Comparison of ENCODE assay signal across 28 cellular contexts in genomic region chr7:157973971-157974677, GRCh38.
"Had no signal": no experiment of that assay in that cellular context is flagged by ENCODE, and none has a peak within 500 bp of the region (broad histone marks: within the 10 kb centered on the region; RNA-seq: fewer than 3 reads in every experiment).

No MANE protein-coding gene starts in this region.

- H3K36me3 ChIP-seq: colonic mucosa, left ventricle myocardium inferior, prostate gland, tibial artery had no signal

- H3K27ac Mint-ChIP-seq: activated B cell treated with CpG ODN at 0.5 μM for 24 hours; activated CD4-positive, alpha-beta memory T cell treated with anti-CD3 and anti-CD28 coated beads for 36 hours; activated naive CD8-positive, alpha-beta T cell treated with anti-CD3 and anti-CD28 coated beads, Interleukin-2, amount 50 U/mL, for 24 hours; effector memory CD8-positive, alpha-beta T cell; nephron progenitor cell; T-helper 1 cell treated with Interleukin-12 subunit alpha and Interleukin-12 subunit beta and Interleukin-4 antibody, amounts not matched to agents 30 μg/mL and 1 μg/mL, for 36 hours had no signal

- ATAC-seq: activated naive CD8-positive, alpha-beta T cell treated with anti-CD3 and anti-CD28 coated beads, Interleukin-2, amount 50 U/mL, for 24 hours; effector memory CD8-positive, alpha-beta T cell; esophagus mucosa; stimulated activated naive CD8-positive, alpha-beta T cell treated with anti-CD3 and anti-CD28 coated beads, Interleukin-15, Interleukin-2, amounts not matched to agents 100 U/mL and 50 U/mL, for 24 hours had no signal

- H3K4me1 ChIP-seq: colonic mucosa, left ventricle myocardium inferior, prostate gland, tibial artery had no signal

- DNase-seq: activated B cell treated with CpG ODN at 0.5 μM for 24 hours; activated CD4-positive, alpha-beta memory T cell treated with anti-CD3 and anti-CD28 coated beads for 36 hours; activated CD4-positive, alpha-beta T cell treated with anti-CD3 and anti-CD28 coated beads for 4 hours; activated naive CD4-positive, alpha-beta T cell treated with anti-CD3 and anti-CD28 coated beads, Interleukin-2, amount 50 U/mL, for 16 hours; activated naive CD8-positive, alpha-beta T cell treated with anti-CD3 and anti-CD28 coated beads, Interleukin-2, amount 50 U/mL, for 24 hours; activated T-cell treated with anti-CD3 and anti-CD28 coated beads, Interleukin-2, amount 50 U/mL, for 48 hours; anterior cingulate cortex; colonic mucosa; effector memory CD8-positive, alpha-beta T cell; foreskin melanocyte; left ventricle myocardium inferior; mammary epithelial cell; nephron progenitor cell; occipital lobe; stimulated activated CD4-positive, alpha-beta T cell treated with anti-CD3 and anti-CD28 coated beads, Interleukin-12 subunit alpha, Interleukin-12 subunit beta, amount 100 ng/mL, for 4 hours; stimulated activated CD4-positive, alpha-beta T cell treated with anti-CD3 and anti-CD28 coated beads, Interleukin-4, amount 100 ng/mL, for 4 hours; stimulated activated naive CD8-positive, alpha-beta T cell treated with anti-CD3 and anti-CD28 coated beads, Interleukin-15, Interleukin-2, amounts not matched to agents 100 U/mL and 50 U/mL, for 24 hours; T1000 had no signal

- H3K4me3 ChIP-seq: colonic mucosa, dorsolateral prefrontal cortex, hepatocyte, left ventricle myocardium inferior, prostate gland, tibial artery had no signal

- H3K27me3 ChIP-seq: colonic mucosa, dorsolateral prefrontal cortex, hepatocyte, tibial artery had no signal

- H3K4me3 Mint-ChIP-seq: activated B cell treated with CpG ODN at 0.5 μM for 24 hours; activated CD4-positive, alpha-beta memory T cell treated with anti-CD3 and anti-CD28 coated beads for 36 hours; activated naive CD8-positive, alpha-beta T cell treated with anti-CD3 and anti-CD28 coated beads, Interleukin-2, amount 50 U/mL, for 24 hours; brain; central memory CD8-positive, alpha-beta T cell; effector memory CD8-positive, alpha-beta T cell; nephron progenitor cell; T-helper 1 cell treated with Interleukin-12 subunit alpha and Interleukin-12 subunit beta and Interleukin-4 antibody, amounts not matched to agents 30 μg/mL and 1 μg/mL, for 36 hours had no signal

- H2AFZ ChIP-seq: hepatocyte had no signal

- FAIRE-seq: endothelial cell of umbilical vein, urothelium cell line had no signal

- H3K4me1 Mint-ChIP-seq: activated B cell treated with CpG ODN at 0.5 μM for 24 hours; activated naive CD8-positive, alpha-beta T cell treated with anti-CD3 and anti-CD28 coated beads, Interleukin-2, amount 50 U/mL, for 24 hours; central memory CD8-positive, alpha-beta T cell; nephron progenitor cell had no signal

- H3K9me3 ChIP-seq: colonic mucosa, prostate gland had no signal

- H3K4me2 ChIP-seq: hepatocyte had no signal

- H3K79me2 ChIP-seq: hepatocyte had no signal

- H3K27ac ChIP-seq: colonic mucosa, dorsolateral prefrontal cortex, hepatocyte, left ventricle myocardium inferior, prostate gland, tibial artery had no signal

- H3K27me3 Mint-ChIP-seq: activated B cell treated with CpG ODN at 0.5 μM for 24 hours; activated CD4-positive, alpha-beta memory T cell treated with anti-CD3 and anti-CD28 coated beads for 36 hours; activated naive CD8-positive, alpha-beta T cell treated with anti-CD3 and anti-CD28 coated beads, Interleukin-2, amount 50 U/mL, for 24 hours had no signal

- H3K9me3 Mint-ChIP-seq: central memory CD8-positive, alpha-beta T cell had no signal
